ENCODE assay signal across 11 cellular contexts in genomic region chr4:2429945-2430757, GRCh38. TPM values are rescaled to one million over a fixed set of nuclear protein-coding genes. Genes with fewer than 3 reads are reported as not detected.
DNase-seq lines count a peak whose midpoint lies in the region; ATAC-seq and TF ChIP-seq lines count a peak whose summit lies in the region.
"Not testable (repeated sequence)": the region's sequence is repeated elsewhere in the genome, so short reads cannot be mapped to it uniquely, and the experiment has no call there.
"Had no signal": no experiment of that assay in that cellular context is flagged by ENCODE, and none has a peak within 500 bp of the region (broad histone marks: within the 10 kb centered on the region; RNA-seq: fewer than 3 reads in every experiment).

No MANE protein-coding gene starts in this region.

- not testable (repeated sequence) for H2BK12ac ChIP-seq in mesenchymal stem cell (ENCODE audit: low read length in 2 of 2)

- not testable (repeated sequence) for H2AFZ ChIP-seq in mesenchymal stem cell (ENCODE audit: low read depth, low read length)

- H3K9me3 Mint-ChIP-seq in MCF 10A (ENCODE audit: unreplicated experiment) = not testable (repeated sequence)

- not testable (repeated sequence) for H3K14ac ChIP-seq in mesenchymal stem cell (ENCODE audit: low read length in 2 of 2)

- not testable (repeated sequence) for H4K91ac ChIP-seq in mesenchymal stem cell (ENCODE audit: low read length)

- not testable (repeated sequence) for H3K4ac ChIP-seq in mesenchymal stem cell (ENCODE audit: low read depth in 1 of 2, low read length in 2 of 2)

- not testable (repeated sequence) for TF ChIP-seq CTCF in AG10803 (conservative IDR thresholded peaks at IDR 0.05; ENCODE audit: low read length); HL-60 (IDR thresholded peaks at IDR 0.05; ENCODE audit: insufficient read depth, low read length); RWPE2 (IDR thresholded peaks at IDR 0.05; ENCODE audit: poor library complexity, severe bottlenecking); MCF 10A (IDR thresholded peaks at IDR 0.05; ENCODE audit: unreplicated experiment); fibroblast of mammary gland (conservative IDR thresholded peaks at IDR 0.05; ENCODE audit: control insufficient read depth, insufficient read depth, low read depth, low read length)

- not testable (repeated sequence) for H3K4me3 Mint-ChIP-seq in MCF 10A (ENCODE audit: unreplicated experiment)

- not testable (repeated sequence) for H3K4me3 ChIP-seq in AG10803 (ENCODE audit: low read length); HL-60 (replicated peaks; ENCODE audit: insufficient read depth, low read length); RWPE2 (ENCODE audit: severe bottlenecking); fibroblast of mammary gland (ENCODE audit: control insufficient read depth, low read depth, low read length); mesenchymal stem cell (ENCODE audit: insufficient read depth in 1 of 2, low read depth in 1 of 2, low read length in 2 of 2)

- H2BK5ac ChIP-seq in mesenchymal stem cell (ENCODE audit: low read depth, low read length, poor library complexity, severe bottlenecking) = not testable (repeated sequence)

- H3K4me2 ChIP-seq in mesenchymal stem cell (ENCODE audit: low read length, poor library complexity, severe bottlenecking) = not testable (repeated sequence)

- not testable (repeated sequence) for H3K9me3 ChIP-seq in RWPE2 (ENCODE audit: severe bottlenecking); mesenchymal stem cell (ENCODE audit: control insufficient read depth, low read length)

- not testable (repeated sequence) for H3K4me1 Mint-ChIP-seq in MCF 10A (ENCODE audit: insufficient read depth, unreplicated experiment)

- not testable (repeated sequence) for H3K27me3 ChIP-seq in HL-60 (ENCODE audit: insufficient read depth, poor library complexity, severe bottlenecking); RWPE2 (ENCODE audit: insufficient read depth, poor library complexity, severe bottlenecking)
- peaks cover 0 to 35% of the 10 kb centered on the region in 2 experiments for H3K27me3 ChIP-seq in mesenchymal stem cell (ENCODE audit: control insufficient read depth in 1 of 2, insufficient read depth in 1 of 2, low read length in 2 of 2)

- not testable (repeated sequence) for H3K4me1 ChIP-seq in RWPE2 (ENCODE audit: insufficient read depth, poor library complexity, severe bottlenecking)
- peaks cover 20% of the 10 kb centered on the region for H3K4me1 ChIP-seq in mesenchymal stem cell (ENCODE audit: control insufficient read depth, insufficient read depth, low read depth, low read length)

- BruUV-seq in MCF 10A (replicated peaks; lab: Mats Ljungman, UMichigan) = not testable (repeated sequence)

- not testable (repeated sequence) for H3K9ac ChIP-seq in mesenchymal stem cell (ENCODE audit: low read length)

- not testable (repeated sequence) for H3K27ac Mint-ChIP-seq in MCF 10A (ENCODE audit: low read depth, unreplicated experiment)

- not testable (repeated sequence) for H2BK120ac ChIP-seq in mesenchymal stem cell (ENCODE audit: low read depth, low read length)

- not testable (repeated sequence) for H2AK5ac ChIP-seq in mesenchymal stem cell (ENCODE audit: low read length, severe bottlenecking)

- intact Hi-C loops in MCF 10A (cut with micrococcal nuclease) = not testable (repeated sequence)

- not testable (repeated sequence) for H3K18ac ChIP-seq in mesenchymal stem cell (ENCODE audit: low read depth in 1 of 2, low read length in 2 of 2)

- POLR2A ChIA-PET in MCF 10A (lab: Yijun Ruan, JAX) = not testable (repeated sequence)

- H3K27ac ChIP-seq in HL-60 (replicated peaks) = peak overlapping the region; percentile 64
- peak overlapping the region; percentile 34 for H3K27ac ChIP-seq in RWPE2 (ENCODE audit: poor library complexity, severe bottlenecking)
- H3K27ac ChIP-seq in mesenchymal stem cell (ENCODE audit: low read length, poor library complexity, severe bottlenecking) = not testable (repeated sequence)

- DNase-seq in AG10803 (ENCODE audit: low read depth) (peak; percentile 64), HL-60 (ENCODE audit: low read depth in 1 of 2, low spot score in 1 of 2) (peak; percentile 47 to 49), MV-4-11 (lab: John Stamatoyannopoulos, UW) (peak; percentile 42), MCF 10A (ENCODE audit: unreplicated experiment) (peak; percentile 65), fibroblast of mammary gland (ENCODE audit: low read depth) (peak; percentile 87), mesenchymal stem cell (peak; percentile 28)
- not testable (repeated sequence) for DNase-seq in RWPE2 (ENCODE audit: low spot score)

- H3K36me3 Mint-ChIP-seq in MCF 10A (ENCODE audit: insufficient read depth, unreplicated experiment) = not testable (repeated sequence)

- ATAC-seq in RWPE2 (ENCODE audit: low read depth) = not testable (repeated sequence)

- peaks cover 19% of the 10 kb centered on the region for H3K27me3 Mint-ChIP-seq in MCF 10A (ENCODE audit: insufficient read depth, unreplicated experiment)

- H2BK15ac ChIP-seq in mesenchymal stem cell (ENCODE audit: low read depth, poor library complexity, severe bottlenecking) = not testable (repeated sequence)

- WGBS in mesenchymal stem cell = 91% methylated on average over 25 of the region's 49 CpGs

- H3K36me3 ChIP-seq in RWPE2 (ENCODE audit: low read depth); mesenchymal stem cell (ENCODE audit: control insufficient read depth in 1 of 2, insufficient read depth in 2 of 2, low read depth in 1 of 2, low read length in 2 of 2): not testable (repeated sequence)

- CTCF ChIA-PET in MCF 10A (lab: Yijun Ruan, JAX) = not testable (repeated sequence)

- H3K23ac ChIP-seq in mesenchymal stem cell (ENCODE audit: low read length in 2 of 2) = not testable (repeated sequence)

- H3K79me1 ChIP-seq in mesenchymal stem cell (replicated peaks; ENCODE audit: low read length, poor library complexity, severe bottlenecking) = not testable (repeated sequence)

- not testable (repeated sequence) for H4K8ac ChIP-seq in mesenchymal stem cell (ENCODE audit: low read length)

RNA-seq across cellular contexts. Expression of gene CFAP99, which starts 11.4 kb away (rescaled TPM):
- 0.16 TPM in 1 of 2 replicates, not detected in the other for total RNA-seq in MCF 10A (2022)
- polyA plus RNA-seq in mesenchymal stem cell (2013, experiment 1 of 2) = 0.03 TPM
- not detected for polyA plus RNA-seq in mesenchymal stem cell (2013, experiment 2 of 2)
- total RNA-seq: GM12878, HT1080, SJSA1 had no signal
- polyA plus RNA-seq: BJ, GM12878 had no signal

RNA-seq across cellular contexts. Expression of gene ZFYVE28, which starts 11.7 kb away (rescaled TPM):
- 1.6 and 2.5 TPM in 2 replicates for total RNA-seq in MCF 10A (2022)
- polyA plus RNA-seq in mesenchymal stem cell (2013, experiment 1 of 2) = 1.0 TPM
- 1.2 TPM for polyA plus RNA-seq in mesenchymal stem cell (2013, experiment 2 of 2)

RNA-seq across cellular contexts. Expression of gene RNF4, which starts 38.8 kb away (rescaled TPM):
- total RNA-seq in MCF 10A (2022) = 81.4 and 89.7 TPM in 2 replicates
- 50.8 TPM for polyA plus RNA-seq in mesenchymal stem cell (2013, experiment 1 of 2)
- 49.7 TPM for polyA plus RNA-seq in mesenchymal stem cell (2013, experiment 2 of 2)
